Comparison of ENCODE assay signal across 8 cellular contexts in the genomic region with DNA sequence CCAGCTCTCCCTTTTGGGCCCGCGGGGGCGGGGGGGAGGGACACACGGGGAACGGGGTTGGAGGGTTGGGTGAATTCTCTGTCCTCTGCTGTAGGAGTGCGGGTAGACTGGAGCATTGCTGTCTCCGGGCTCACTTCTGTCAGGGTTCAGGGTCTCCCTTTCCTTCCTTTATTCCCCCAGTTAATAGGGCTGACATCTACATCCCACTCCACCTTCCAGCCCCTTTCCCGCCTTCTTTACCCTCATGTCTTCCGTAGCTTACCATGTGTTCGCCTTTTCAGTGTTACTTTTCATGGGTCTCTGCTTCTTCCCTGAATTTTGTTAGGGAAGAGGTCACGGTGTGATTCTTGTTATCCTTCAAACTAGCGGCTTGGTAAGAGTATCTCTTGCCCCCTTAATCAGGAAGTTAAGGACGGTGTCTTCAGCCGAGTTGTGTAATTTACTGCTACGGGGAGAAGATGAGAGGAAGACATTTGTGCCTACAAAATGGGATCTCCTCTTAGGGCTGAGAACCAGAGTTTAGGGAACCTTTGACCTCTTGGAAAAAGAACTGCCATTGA. TPM values are rescaled to one million over a fixed set of nuclear protein-coding genes. Genes with fewer than 3 reads are reported as not detected.
A peak's percentile ranks its signal among the peaks of the same experiment; 100 is the strongest.
DNase-seq lines count a peak whose midpoint lies in the region; ATAC-seq and TF ChIP-seq lines count a peak whose summit lies in the region.

No MANE protein-coding gene starts in this region.

- peaks cover 74% of the 10 kb centered on the region for H3K4me1 Mint-ChIP-seq in activated CD4-positive, alpha-beta T cell treated with anti-CD3 and anti-CD28 coated beads, Interleukin-2, amount 10 ng/mL, durations not matched to agents 7 days and 5 days
- peaks cover 71% of the 10 kb centered on the region for H3K4me1 Mint-ChIP-seq in activated CD8-positive, alpha-beta T cell treated with anti-CD3 and anti-CD28 coated beads, Interleukin-2, amount 10 ng/mL, durations not matched to agents 7 days and 5 days (ENCODE audit: low read depth)

- H3K27ac ChIP-seq in hepatocyte: peak overlapping the region; percentile 98
- peak overlapping the region; percentile 91 for H3K27ac ChIP-seq in skeletal muscle tissue (ENCODE audit: low read depth, low read length)

- H3K79me2 ChIP-seq in hepatocyte: peaks cover 57% of the 10 kb centered on the region

- POLR2A ChIA-PET in activated CD4-positive, alpha-beta T cell treated with anti-CD3 and anti-CD28 coated beads, Interleukin-2, amount 10 ng/mL, durations not matched to agents 7 days and 5 days (lab: Charles Lee): no interaction called here
- POLR2A ChIA-PET in activated CD8-positive, alpha-beta T cell treated with anti-CD3 and anti-CD28 coated beads, Interleukin-2, amount 10 ng/mL, durations not matched to agents 7 days and 5 days (lab: Charles Lee): interaction anchor here (0.6 to 12.5 kb wide), 11 partner anchors 10 to 134 kb away, joined by 3 to 250 read pairs (median 4); no protein-coding TSS in a partner anchor

- H3K9me3 ChIP-seq in hepatocyte (ENCODE audit: low read depth) (no peaks in the 10 kb centered on the region), skeletal muscle tissue (ENCODE audit: control insufficient read depth in 3 of 3, low read length in 3 of 3) (no peaks in the 10 kb centered on the region)

- H3K4me3 ChIP-seq in hepatocyte (peak overlapping the region; percentile 98), skeletal muscle tissue (ENCODE audit: low read length in 3 of 3) (peak overlapping the region; percentile 88 to 97 (median 89))

- ATAC-seq in activated CD8-positive, alpha-beta T cell treated with anti-CD3 and anti-CD28 coated beads, Interleukin-2, amount 10 ng/mL, durations not matched to agents 7 days and 5 days: no peak

- H3K4me1 ChIP-seq in hepatocyte (ENCODE audit: insufficient read depth): peaks cover 9% of the 10 kb centered on the region
- peaks cover 11 to 31% (median 26%) of the 10 kb centered on the region in 3 donors for H3K4me1 ChIP-seq in skeletal muscle tissue (ENCODE audit: control insufficient read depth in 3 of 3, insufficient read depth in 3 of 3, low read length in 3 of 3)

- H3K9me3 Mint-ChIP-seq in activated CD4-positive, alpha-beta T cell treated with anti-CD3 and anti-CD28 coated beads, Interleukin-2, amount 10 ng/mL, durations not matched to agents 7 days and 5 days: peaks cover 6% of the 10 kb centered on the region
- no peaks in the 10 kb centered on the region for H3K9me3 Mint-ChIP-seq in activated CD8-positive, alpha-beta T cell treated with anti-CD3 and anti-CD28 coated beads, Interleukin-2, amount 10 ng/mL, durations not matched to agents 7 days and 5 days (ENCODE audit: insufficient read depth)

- peak overlapping the region; percentile 90 for H3K27ac Mint-ChIP-seq in activated CD4-positive, alpha-beta T cell treated with anti-CD3 and anti-CD28 coated beads, Interleukin-2, amount 10 ng/mL, durations not matched to agents 7 days and 5 days
- H3K27ac Mint-ChIP-seq in activated CD8-positive, alpha-beta T cell treated with anti-CD3 and anti-CD28 coated beads, Interleukin-2, amount 10 ng/mL, durations not matched to agents 7 days and 5 days: peak overlapping the region; percentile 92

- peaks cover 40% of the 10 kb centered on the region for H4K20me1 ChIP-seq in hepatocyte (ENCODE audit: insufficient read depth, poor library complexity, severe bottlenecking)

- DNase-seq in activated CD4-positive, alpha-beta T cell treated with anti-CD3 and anti-CD28 coated beads, Interleukin-2, amount 10 ng/mL, durations not matched to agents 7 days and 5 days: no peak
- DNase-seq in activated CD4-positive, alpha-beta T cell treated with anti-CD3 and anti-CD28 coated beads, Interleukin-2, amount 50 U/mL, for 4 hours: no peak
- peak; percentile 31 for DNase-seq in HT1080 (ENCODE audit: low read depth)
- DNase-seq in activated CD8-positive, alpha-beta T cell treated with anti-CD3 and anti-CD28 coated beads, Interleukin-2, amount 10 ng/mL, durations not matched to agents 7 days and 5 days: no peak
- no peak for DNase-seq in hepatocyte (ENCODE audit: low spot score)
- DNase-seq in GOT3 (lab: John Stamatoyannopoulos, UW): no peak
- no peak for DNase-seq in GM13976 (ENCODE audit: low spot score)

- H3K27me3 ChIP-seq in hepatocyte (no peaks in the 10 kb centered on the region), skeletal muscle tissue (ENCODE audit: control insufficient read depth in 3 of 3, insufficient read depth in 3 of 3, low read length in 3 of 3) (no peaks in the 10 kb centered on the region)

- TF ChIP-seq CTCF in hepatocyte (IDR thresholded peaks at IDR 0.05; ENCODE audit: poor library complexity) (no peak), GM13976 (IDR thresholded peaks at IDR 0.05; ENCODE audit: borderline replicate concordance, control extremely low read depth, extremely low read depth, insufficient read depth, missing control alignments) (no peak)

- H3K9ac ChIP-seq in skeletal muscle tissue (ENCODE audit: low read depth in 1 of 3, low read length in 3 of 3): peak overlapping the region; percentile 85 to 89 (median 88)

- CTCF ChIA-PET in activated CD4-positive, alpha-beta T cell treated with anti-CD3 and anti-CD28 coated beads, Interleukin-2, amount 10 ng/mL, durations not matched to agents 7 days and 5 days (lab: Charles Lee): interaction anchor here (0.6 to 3.3 kb wide), 6 partner anchors 17 to 119 kb away, joined by 3 to 16 read pairs (median 4); no protein-coding TSS in a partner anchor
- CTCF ChIA-PET in activated CD8-positive, alpha-beta T cell treated with anti-CD3 and anti-CD28 coated beads, Interleukin-2, amount 10 ng/mL, durations not matched to agents 7 days and 5 days (lab: Charles Lee): interaction anchor here (1.4 to 6.0 kb wide), 7 partner anchors 17 to 112 kb away, joined by 4 to 42 read pairs (median 10); no protein-coding TSS in a partner anchor

- H3K36me3 Mint-ChIP-seq in activated CD4-positive, alpha-beta T cell treated with anti-CD3 and anti-CD28 coated beads, Interleukin-2, amount 10 ng/mL, durations not matched to agents 7 days and 5 days (ENCODE audit: low read depth): peaks cover 38% of the 10 kb centered on the region
- H3K36me3 Mint-ChIP-seq in activated CD8-positive, alpha-beta T cell treated with anti-CD3 and anti-CD28 coated beads, Interleukin-2, amount 10 ng/mL, durations not matched to agents 7 days and 5 days (ENCODE audit: low read depth): peaks cover 35% of the 10 kb centered on the region

- H3K27me3 Mint-ChIP-seq in activated CD4-positive, alpha-beta T cell treated with anti-CD3 and anti-CD28 coated beads, Interleukin-2, amount 10 ng/mL, durations not matched to agents 7 days and 5 days: no peaks in the 10 kb centered on the region
- H3K27me3 Mint-ChIP-seq in activated CD8-positive, alpha-beta T cell treated with anti-CD3 and anti-CD28 coated beads, Interleukin-2, amount 10 ng/mL, durations not matched to agents 7 days and 5 days (ENCODE audit: low read depth): no peaks in the 10 kb centered on the region

- H3K36me3 ChIP-seq in hepatocyte (replicated peaks; ENCODE audit: insufficient read depth, low read depth) (no peaks in the 10 kb centered on the region), skeletal muscle tissue (ENCODE audit: control insufficient read depth in 3 of 3, insufficient read depth in 3 of 3, low read length in 3 of 3) (no peaks in the 10 kb centered on the region)

- H3K4me2 ChIP-seq in hepatocyte: peak overlapping the region; percentile 83

- H3K4me3 Mint-ChIP-seq in activated CD4-positive, alpha-beta T cell treated with anti-CD3 and anti-CD28 coated beads, Interleukin-2, amount 10 ng/mL, durations not matched to agents 7 days and 5 days: peak overlapping the region; percentile 93
- peak overlapping the region; percentile 95 for H3K4me3 Mint-ChIP-seq in activated CD8-positive, alpha-beta T cell treated with anti-CD3 and anti-CD28 coated beads, Interleukin-2, amount 10 ng/mL, durations not matched to agents 7 days and 5 days

- no peaks in the 10 kb centered on the region for H3K9me2 ChIP-seq in hepatocyte (replicated peaks; ENCODE audit: insufficient read depth)

- H2AFZ ChIP-seq in hepatocyte: peak overlapping the region; percentile 90

- in situ Hi-C loops in GM13976 (cut with MboI; ENCODE audit: low sequenced_read_pairs, unreplicated experiment): loop anchor here (25.0 kb wide), 1 partner anchor 408 kb away; a partner anchor contains a TSS

- 1% methylated on average over 13 of the region's 15 CpGs for WGBS in hepatocyte (ENCODE audit: low lambda C conversion rate, missing lambda C conversion rate)

RNA-seq across cellular contexts. Expression of a gene that starts 0.9 kb away (rescaled TPM):
- total RNA-seq in activated CD4-positive, alpha-beta T cell treated with anti-CD3 and anti-CD28 coated beads, Interleukin-2, amount 10 ng/mL, durations not matched to agents 7 days and 5 days: 100 to 1,000 TPM; 128 to 130 TPM
- 23.3 and 43.0 TPM in 2 replicates for total RNA-seq in HT1080 (2014; rRNA removed; shearing (Covaris generic))
- 71.0 and 87.8 TPM in 2 replicates for polyA plus RNA-seq in HT1080 (2015; cell fraction: cytosol; rRNA removed)
- 22.1 and 25.3 TPM in 2 replicates for polyA plus RNA-seq in HT1080 (2015; cell fraction: nucleus; rRNA removed)
- total RNA-seq in activated CD8-positive, alpha-beta T cell treated with anti-CD3 and anti-CD28 coated beads, Interleukin-2, amount 10 ng/mL, durations not matched to agents 7 days and 5 days: 100 to 1,000 TPM; 132 to 133 TPM
- total RNA-seq in hepatocyte (49.6 and 56.2 TPM in 2 replicates), skeletal muscle tissue (16.7 TPM)
- 34.2 and 48.8 TPM in 2 replicates for polyA plus RNA-seq in hepatocyte
